ENCODE assay signal across 22 cellular contexts in the genomic region with DNA sequence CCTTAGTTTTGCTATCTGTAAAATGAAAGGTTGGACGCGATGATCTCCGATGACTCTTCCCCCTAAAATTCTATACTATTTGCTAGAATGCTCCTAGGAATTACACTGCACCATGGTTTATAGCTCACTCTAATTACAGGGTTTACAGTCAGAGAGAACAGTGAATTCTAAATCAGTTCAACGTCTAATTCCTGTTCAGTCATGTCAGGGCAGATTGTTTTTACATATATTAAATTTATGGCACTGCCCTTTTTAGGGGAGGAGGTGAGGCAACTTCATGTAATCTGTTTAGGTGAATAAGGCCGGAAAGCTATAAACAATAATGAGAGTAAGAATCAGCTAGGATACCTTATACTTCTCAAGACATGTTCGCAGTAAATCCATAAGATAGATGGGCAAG.
DNase-seq lines count a peak whose midpoint lies in the region; ATAC-seq, FAIRE-seq and TF ChIP-seq lines count a peak whose summit lies in the region.
"Had no signal": no experiment of that assay in that cellular context is flagged by ENCODE, and none has a peak within 500 bp of the region (broad histone marks: within the 10 kb centered on the region; RNA-seq: fewer than 3 reads in every experiment).

No MANE protein-coding gene starts in this region.

- no peaks in the 10 kb centered on the region for H3K79me1 ChIP-seq in neuronal stem cell (ENCODE audit: low read depth, low read length)

- ATAC-seq in K562 (no peak), foreskin keratinocyte (peak; percentile 73)
- ATAC-seq in activated CD8-positive, alpha-beta memory T cell treated with anti-CD3 and anti-CD28 coated beads, Interleukin-2, amount 10 ng/mL, durations not matched to agents 7 days and 5 days: no peak
- ATAC-seq: GM12878, HepG2 had no signal

- CTCF ChIA-PET in HEK293 (lab: Yijun Ruan, JAX): interaction anchor here (0.7 to 1.1 kb wide), 2 partner anchors 135 to 307 kb away, joined by 4 to 5 read pairs; no protein-coding TSS in a partner anchor
- CTCF ChIA-PET in K562 (lab: Yijun Ruan, JAX; ENCODE audit: low intra/inter-chr PET ratio): no interaction called here
- CTCF ChIA-PET in activated CD8-positive, alpha-beta memory T cell treated with anti-CD3 and anti-CD28 coated beads, Interleukin-2, amount 10 ng/mL, durations not matched to agents 7 days and 5 days (lab: Charles Lee): no interaction called here

- no peak overlapping the region for H2BK5ac ChIP-seq in neuronal stem cell (ENCODE audit: low read length)

- no peaks in the 10 kb centered on the region for H3K9me3 Mint-ChIP-seq in activated CD8-positive, alpha-beta memory T cell treated with anti-CD3 and anti-CD28 coated beads, Interleukin-2, amount 10 ng/mL, durations not matched to agents 7 days and 5 days (ENCODE audit: low read depth)

- H4K91ac ChIP-seq in neuronal stem cell (ENCODE audit: low read depth, low read length, poor library complexity): no peak overlapping the region

- H4K20me1 ChIP-seq in K562 (replicated peaks; ENCODE audit: control insufficient read depth, insufficient read depth, low read length) (no peaks in the 10 kb centered on the region), osteoblast (ENCODE audit: insufficient read depth, low read length) (no peaks in the 10 kb centered on the region)

- no peaks in the 10 kb centered on the region for H3K27me3 Mint-ChIP-seq in activated CD8-positive, alpha-beta memory T cell treated with anti-CD3 and anti-CD28 coated beads, Interleukin-2, amount 10 ng/mL, durations not matched to agents 7 days and 5 days
- H3K27me3 Mint-ChIP-seq: CD8-positive, alpha-beta memory T cell; IgD-negative memory B cell had no signal

- no peak overlapping the region for H3K18ac ChIP-seq in neuronal stem cell (ENCODE audit: low read length)

- no peaks in the 10 kb centered on the region for H3K27me3 ChIP-seq in K562 (ENCODE audit: control insufficient read depth in 2 of 2, insufficient read depth in 2 of 2, low read length in 2 of 2)
- no peaks in the 10 kb centered on the region for H3K27me3 ChIP-seq in foreskin keratinocyte
- H3K27me3 ChIP-seq in osteoblast (ENCODE audit: insufficient read depth, low read length): no peaks in the 10 kb centered on the region
- no peaks in the 10 kb centered on the region for H3K27me3 ChIP-seq in neuronal stem cell (ENCODE audit: control insufficient read depth in 3 of 3, insufficient read depth in 3 of 3, low read depth in 1 of 3, low read length in 3 of 3)
- no peaks in the 10 kb centered on the region for H3K27me3 ChIP-seq in HAP-1 (ENCODE audit: low read depth)
- H3K27me3 ChIP-seq: BE2C had no signal

- H3K79me2 ChIP-seq in K562 (ENCODE audit: control insufficient read depth, insufficient read depth, low read length) (no peaks in the 10 kb centered on the region), osteoblast (ENCODE audit: insufficient read depth, low read length) (no peaks in the 10 kb centered on the region)

- no peak overlapping the region for H4K8ac ChIP-seq in neuronal stem cell (ENCODE audit: low read depth, low read length)

- no peak overlapping the region for H3K4me3 Mint-ChIP-seq in activated CD8-positive, alpha-beta memory T cell treated with anti-CD3 and anti-CD28 coated beads, Interleukin-2, amount 10 ng/mL, durations not matched to agents 7 days and 5 days
- H3K4me3 Mint-ChIP-seq: CD4-positive, CD25-positive, alpha-beta regulatory T cell; CD8-positive, alpha-beta memory T cell; IgD-negative memory B cell had no signal

- H2BK15ac ChIP-seq in neuronal stem cell (ENCODE audit: low read length): no peak overlapping the region

- POLR2A ChIA-PET in HEK293 (lab: Yijun Ruan, JAX): no interaction called here
- POLR2A ChIA-PET in K562 (lab: Yijun Ruan, JAX): interaction anchor here (1.4 kb wide), 1 partner anchor 291 kb away, joined by 4 read pairs; no protein-coding TSS in a partner anchor

- H3K4me3 ChIP-seq in HEK293 (ENCODE audit: low read depth, low read length): no peak overlapping the region
- no peak overlapping the region for H3K4me3 ChIP-seq in K562
- no peak overlapping the region for H3K4me3 ChIP-seq in osteoblast (ENCODE audit: insufficient read depth, low read length)
- H3K4me3 ChIP-seq in neuronal stem cell (ENCODE audit: low read length in 2 of 2): no peak overlapping the region
- no peak overlapping the region for H3K4me3 ChIP-seq in HAP-1
- H3K4me3 ChIP-seq: GM12878 had no signal

- no peaks in the 10 kb centered on the region for H3K9me3 ChIP-seq in HEK293 (ENCODE audit: control insufficient read depth, insufficient read depth, low read depth, low read length)
- H3K9me3 ChIP-seq in K562 (replicated peaks; ENCODE audit: control insufficient read depth, insufficient read depth, low read depth, low read length): no peaks in the 10 kb centered on the region
- H3K9me3 ChIP-seq in osteoblast (ENCODE audit: low read depth, low read length): no peaks in the 10 kb centered on the region
- no peaks in the 10 kb centered on the region for H3K9me3 ChIP-seq in neuronal stem cell (replicated peaks in 1 of 2; ENCODE audit: control insufficient read depth in 2 of 2, insufficient read depth in 1 of 2, low read depth in 1 of 2, low read length in 2 of 2)
- H3K9me3 ChIP-seq in HAP-1: no peaks in the 10 kb centered on the region
- H3K9me3 ChIP-seq: BE2C had no signal

- no peaks in the 10 kb centered on the region for H3K9me1 ChIP-seq in K562 (ENCODE audit: control insufficient read depth, insufficient read depth, low read length)

- TF ChIP-seq POLR2A in K562 (conservative IDR thresholded peaks at IDR 0.05): no peak

- no peak overlapping the region for H2BK120ac ChIP-seq in neuronal stem cell (ENCODE audit: low read depth, low read length)

- no peak for FAIRE-seq in K562 (lab: Jason Lieb, UNC)
- FAIRE-seq: GM12878, HepG2 had no signal

- no peak overlapping the region for H3K27ac Mint-ChIP-seq in activated CD8-positive, alpha-beta memory T cell treated with anti-CD3 and anti-CD28 coated beads, Interleukin-2, amount 10 ng/mL, durations not matched to agents 7 days and 5 days
- H3K27ac Mint-ChIP-seq: CD4-positive, CD25-positive, alpha-beta regulatory T cell; CD8-positive, alpha-beta memory T cell; IgD-negative memory B cell had no signal

- H3K36me3 Mint-ChIP-seq in activated CD8-positive, alpha-beta memory T cell treated with anti-CD3 and anti-CD28 coated beads, Interleukin-2, amount 10 ng/mL, durations not matched to agents 7 days and 5 days: no peaks in the 10 kb centered on the region
- H3K36me3 Mint-ChIP-seq: CD4-positive, CD25-positive, alpha-beta regulatory T cell; CD8-positive, alpha-beta memory T cell; IgD-negative memory B cell had no signal

- no peak overlapping the region for H3K14ac ChIP-seq in neuronal stem cell (ENCODE audit: low read length)

- TF ChIP-seq EP300 in K562 (IDR thresholded peaks at IDR 0.05; ENCODE audit: low read length): no peak

- no peak overlapping the region for H2BK12ac ChIP-seq in neuronal stem cell (ENCODE audit: low read length)

- no peak overlapping the region for H3K4ac ChIP-seq in neuronal stem cell (ENCODE audit: low read length)

- H2AK5ac ChIP-seq in neuronal stem cell (ENCODE audit: low read depth, low read length): no peak overlapping the region

- TF ChIP-seq CTCF in HEK293 (tag by site-specific recombination; IDR thresholded peaks at IDR 0.05): no peak
- no peak for TF ChIP-seq CTCF in K562 (IDR thresholded peaks at IDR 0.05 in 2 of 3, conservative IDR thresholded peaks at IDR 0.05 in 1 of 3; ENCODE audit: insufficient read depth in 2 of 3, low read depth in 1 of 3, low read length in 3 of 3)
- no peak for TF ChIP-seq CTCF in foreskin keratinocyte (conservative IDR thresholded peaks at IDR 0.05)
- TF ChIP-seq CTCF in osteoblast (IDR thresholded peaks at IDR 0.05; ENCODE audit: extremely low read depth, low read depth, low read length): no peak

- WGBS in K562 (ENCODE audit: insufficient coverage, low coverage, missing lambda C conversion rate): 73% methylated on average over 5 of the region's 6 CpGs
- no CpG with 5 or more reads among the region's 6 CpGs for WGBS in neuronal stem cell (ENCODE audit: extremely low coverage in 2 of 2, insufficient read length in 2 of 2, insufficient replicate concordance in 1 of 2), 2 donors

- intact Hi-C loops in K562 (cut with micrococcal nuclease): no loop called here

- BruUV-seq in K562 (replicated peaks; lab: Mats Ljungman, UMichigan): no TSS peak

- peaks cover under 1% of the 10 kb centered on the region; the same call in 1 of the 2 replicates for H3K4me1 ChIP-seq in HEK293 (ENCODE audit: control insufficient read depth, insufficient read depth, low read length)
- peaks cover 0 to 7% of the 10 kb centered on the region in 2 experiments; a peak in 2 of 5 replicates for H3K4me1 ChIP-seq in K562 (replicated peaks in 1 of 2; ENCODE audit: control insufficient read depth in 2 of 2, insufficient read depth in 2 of 2, low read length in 2 of 2)
- H3K4me1 ChIP-seq in foreskin keratinocyte: peaks cover 9% of the 10 kb centered on the region
- H3K4me1 ChIP-seq in osteoblast (ENCODE audit: insufficient read depth, low read length): peaks cover 15% of the 10 kb centered on the region
- no peaks in the 10 kb centered on the region for H3K4me1 ChIP-seq in neuronal stem cell (ENCODE audit: control insufficient read depth in 2 of 2, insufficient read depth in 1 of 2, low read depth in 1 of 2, low read length in 2 of 2)
- H3K4me1 ChIP-seq in HAP-1: peaks cover 8% of the 10 kb centered on the region
- H3K4me1 ChIP-seq: BE2C had no signal

- H3K27ac ChIP-seq in HEK293 (ENCODE audit: extremely low read depth, low read depth, low read length) (no peak overlapping the region), K562 (ENCODE audit: extremely low read depth, low read depth, low read length) (no peak overlapping the region), foreskin keratinocyte (peak overlapping the region; percentile 5), osteoblast (ENCODE audit: low read depth, low read length) (no peak overlapping the region), neuronal stem cell (replicated peaks; ENCODE audit: low read length) (no peak overlapping the region)

- H3K36me3 ChIP-seq in HEK293 (ENCODE audit: control insufficient read depth in 2 of 2, insufficient read depth in 1 of 2, low read length in 2 of 2): no peaks in the 10 kb centered on the region
- H3K36me3 ChIP-seq in K562 (ENCODE audit: control insufficient read depth, insufficient read depth, low read length): no peaks in the 10 kb centered on the region
- no peaks in the 10 kb centered on the region for H3K36me3 ChIP-seq in osteoblast (ENCODE audit: insufficient read depth, low read length)
- H3K36me3 ChIP-seq in neuronal stem cell (replicated peaks in 1 of 2; ENCODE audit: control insufficient read depth in 2 of 2, insufficient read depth in 2 of 2, low read length in 2 of 2): no peaks in the 10 kb centered on the region
- no peaks in the 10 kb centered on the region for H3K36me3 ChIP-seq in HAP-1 (replicated peaks)
- H3K36me3 ChIP-seq: BE2C had no signal

- in situ Hi-C loops in K562 (cut with MboI) (no loop called here), HAP-1 (cut with MboI; ENCODE audit: low sequenced_read_pairs) (no loop called here)

- DNase-seq in K562 (ENCODE audit: extremely low read depth in 1 of 4, low spot score in 3 of 4) (no peak), foreskin keratinocyte (peak; percentile 58 to 84), osteoblast (ENCODE audit: insufficient read length, low spot score, missing footprints) (no peak), neuronal stem cell (ENCODE audit: low spot score) (no peak), HAP-1 (ENCODE audit: low spot score in 2 of 2) (no peak)
- no peak for DNase-seq in activated CD8-positive, alpha-beta memory T cell treated with anti-CD3 and anti-CD28 coated beads, Interleukin-2, amount 10 ng/mL, durations not matched to agents 7 days and 5 days
- DNase-seq: ACHN; BE2C; C1 segment of cervical spinal cord; CD4-positive, CD25-positive, alpha-beta regulatory T cell; CD8-positive, alpha-beta memory T cell; COR-L47; DMS 273 treated with DMSO at 0.1 percent for 48 hours; DMS53; DND-41; EL; GOT3; H7 had no signal

- TF ChIP-seq RAD21 in K562 (CRISPR knock-in tag; conservative IDR thresholded peaks at IDR 0.05 in 1 of 2, IDR thresholded peaks at IDR 0.05 in 1 of 2): no peak

- H3K4me2 ChIP-seq in K562 (ENCODE audit: insufficient read depth, low read length) (no peak overlapping the region), osteoblast (ENCODE audit: insufficient read depth, low read length) (no peak overlapping the region), neuronal stem cell (ENCODE audit: insufficient read depth, low read length, poor library complexity, severe bottlenecking) (no peak overlapping the region)

- H2AFZ ChIP-seq in K562 (ENCODE audit: low read depth, low read length) (no peak overlapping the region), osteoblast (ENCODE audit: low read length) (peak overlapping the region; percentile 81), neuronal stem cell (ENCODE audit: low read length) (no peak overlapping the region)

- H3K23ac ChIP-seq in neuronal stem cell (ENCODE audit: low read depth, low read length, poor library complexity): no peak overlapping the region

- no peaks in the 10 kb centered on the region for H3K4me1 Mint-ChIP-seq in activated CD8-positive, alpha-beta memory T cell treated with anti-CD3 and anti-CD28 coated beads, Interleukin-2, amount 10 ng/mL, durations not matched to agents 7 days and 5 days
- H3K4me1 Mint-ChIP-seq: CD4-positive, CD25-positive, alpha-beta regulatory T cell; CD8-positive, alpha-beta memory T cell; IgD-negative memory B cell had no signal

- H3K9ac ChIP-seq in K562 (ENCODE audit: insufficient read depth in 1 of 2, low read depth in 2 of 2, low read length in 2 of 2) (no peak overlapping the region), neuronal stem cell (ENCODE audit: low read depth, low read length, poor library complexity) (no peak overlapping the region)

Comparison
In these comparisons a context has a peak if more than half of its experiments do, and no peak if none do; other contexts are left out.
1. DNase-seq: peak in foreskin keratinocyte (2 of 2); none in K562 (0 of 4), osteoblast (single experiment), activated CD8-positive, alpha-beta memory T cell treated with anti-CD3 and anti-CD28 coated beads, Interleukin-2, amount 10 ng/mL, durations not matched to agents 7 days and 5 days (single experiment), neuronal stem cell (single experiment) and HAP-1 (0 of 2).